ENCODE assay signal across 12 cellular contexts in the genomic region with DNA sequence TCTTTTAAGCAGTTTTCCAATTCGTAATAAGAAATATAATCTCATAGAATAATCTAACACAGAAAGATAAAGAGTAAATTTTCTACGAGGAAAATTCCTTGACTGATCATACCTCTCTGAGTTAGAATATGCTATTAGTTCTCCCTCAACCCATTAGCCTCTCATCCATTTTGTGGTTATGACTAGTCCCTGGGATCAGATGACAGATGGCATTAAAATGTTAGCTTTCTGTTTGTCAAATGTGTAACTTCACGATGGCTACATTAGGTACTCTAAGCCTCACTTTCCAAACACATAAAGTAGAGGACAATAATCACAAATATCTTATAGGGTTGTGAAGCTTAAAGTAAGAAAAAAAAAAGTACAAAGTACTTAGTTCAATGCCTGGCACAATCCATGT.
DNase-seq lines count a peak whose midpoint lies in the region; ATAC-seq, FAIRE-seq and TF ChIP-seq lines count a peak whose summit lies in the region.
"Had no signal": no experiment of that assay in that cellular context is flagged by ENCODE, and none has a peak within 500 bp of the region (broad histone marks: within the 10 kb centered on the region; RNA-seq: fewer than 3 reads in every experiment).

No MANE protein-coding gene starts in this region.

- H3K4me1 ChIP-seq in mammary epithelial cell (ENCODE audit: insufficient read depth, low read length) (no peaks in the 10 kb centered on the region), mucosa of descending colon (ENCODE audit: low read depth) (peaks cover 36% of the 10 kb centered on the region)

- no peak overlapping the region for H3K9ac ChIP-seq in mammary epithelial cell (ENCODE audit: insufficient read depth, low read length)

- DNase-seq in Daoy (ENCODE audit: low read depth) (peak; percentile 67), NCI-H187 treated with DMSO at 0.1 percent for 48 hours (lab: John Stamatoyannopoulos, UW) (peak; percentile 10), mammary epithelial cell (peak; percentile 53), mucosa of descending colon (no peak), endothelial cell (ENCODE audit: low spot score) (no peak), GM20000 (ENCODE audit: low spot score) (no peak), GM12892 (ENCODE audit: insufficient read length) (no peak), NCI-H2029 treated with DMSO at 0.1 percent for 48 hours (lab: John Stamatoyannopoulos, UW) (no peak)
- DNase-seq: NCI-H1105, small intestine had no signal

- CTCF ChIA-PET in mammary epithelial cell (lab: Charles Lee; ENCODE audit: low non-redundant PET), result no interaction called here

- H3K79me2 ChIP-seq in mammary epithelial cell (ENCODE audit: insufficient read depth, low read length), result no peaks in the 10 kb centered on the region

- BruUV-seq in mammary epithelial cell (replicated peaks; lab: Mats Ljungman, UMichigan), result no TSS peak

- peak; percentile 1 for ATAC-seq in mucosa of descending colon

- H3K27me3 ChIP-seq in mammary epithelial cell (ENCODE audit: insufficient read depth, low read length), result no peaks in the 10 kb centered on the region

- H4K20me1 ChIP-seq in mammary epithelial cell (ENCODE audit: insufficient read depth, low read length), result no peaks in the 10 kb centered on the region

- intact Hi-C loops in mammary epithelial cell (cut with micrococcal nuclease) (no loop called here), mucosa of descending colon (cut with DNase I, micrococcal nuclease) (loop anchor here in 1 of 2 donors (10.0 kb wide), 1 partner anchor 73 kb away; no protein-coding TSS in a partner anchor)

- H3K36me3 ChIP-seq in mammary epithelial cell (ENCODE audit: insufficient read depth, low read length) (peaks cover 14% of the 10 kb centered on the region), mucosa of descending colon (ENCODE audit: low read depth) (no peaks in the 10 kb centered on the region)

- 94% methylated on average over 3 of the region's 3 CpGs for WGBS in mammary epithelial cell (ENCODE audit: low coverage, missing lambda C conversion rate)

- no peak overlapping the region for H3K4me3 ChIP-seq in mammary epithelial cell (replicated peaks in 1 of 3; ENCODE audit: insufficient read depth in 1 of 3, low read depth in 2 of 3, low read length in 3 of 3)
- no peak overlapping the region for H3K4me3 ChIP-seq in mucosa of descending colon

- H3K9me3 Mint-ChIP-seq in endothelial cell (ENCODE audit: unreplicated experiment), result no peaks in the 10 kb centered on the region

- no peak overlapping the region for H3K27ac Mint-ChIP-seq in endothelial cell (ENCODE audit: unreplicated experiment)
- H3K27ac Mint-ChIP-seq: activated naive CD8-positive, alpha-beta T cell had no signal

- no peak overlapping the region for H3K27ac ChIP-seq in mammary epithelial cell (ENCODE audit: insufficient read depth, low read depth, low read length)
- H3K27ac ChIP-seq: HL-60 had no signal

- no peak overlapping the region for H2AFZ ChIP-seq in mammary epithelial cell (ENCODE audit: low read depth, low read length)

- H3K4me1 Mint-ChIP-seq in endothelial cell (ENCODE audit: unreplicated experiment), result peaks cover 13% of the 10 kb centered on the region

- dilution Hi-C loops in mammary epithelial cell (cut with HindIII; ENCODE audit: low sequenced_read_pairs), result no loop called here

- in situ Hi-C loops in mammary epithelial cell (cut with MboI; ENCODE audit: low sequenced_read_pairs in 2 of 2), result no loop called here

- TF ChIP-seq POLR2A in GM12892 (IDR thresholded peaks at IDR 0.05; ENCODE audit: low read depth, low read length), result no peak

- FAIRE-seq in GM12892 (lab: Jason Lieb, UNC), result no peak

- no peak overlapping the region for H3K4me2 ChIP-seq in mammary epithelial cell (ENCODE audit: insufficient read depth, low read depth, low read length)

- H3K9me3 ChIP-seq in mammary epithelial cell (replicated peaks; ENCODE audit: insufficient read depth, low read length), result no peaks in the 10 kb centered on the region
- no peaks in the 10 kb centered on the region for H3K9me3 ChIP-seq in mucosa of descending colon

- H3K36me3 Mint-ChIP-seq in endothelial cell (ENCODE audit: low read depth, unreplicated experiment), result peaks cover 11% of the 10 kb centered on the region

- TF ChIP-seq CTCF in mammary epithelial cell (conservative IDR thresholded peaks at IDR 0.05 in 1 of 2, IDR thresholded peaks at IDR 0.05 in 1 of 2; ENCODE audit: extremely low read depth in 1 of 2, insufficient read depth in 1 of 2, low read depth in 1 of 2, low read length in 2 of 2) (no peak), mucosa of descending colon (IDR thresholded peaks at IDR 0.05) (no peak), endothelial cell (IDR thresholded peaks at IDR 0.05; ENCODE audit: unreplicated experiment) (no peak), GM20000 (IDR thresholded peaks at IDR 0.05; ENCODE audit: extremely low read depth, missing control alignments) (no peak)

- H3K4me3 Mint-ChIP-seq in endothelial cell (ENCODE audit: unreplicated experiment), result no peak overlapping the region
- H3K4me3 Mint-ChIP-seq: activated naive CD8-positive, alpha-beta T cell had no signal

- H3K27me3 Mint-ChIP-seq in endothelial cell (ENCODE audit: unreplicated experiment), result peaks cover 1% of the 10 kb centered on the region
- H3K27me3 Mint-ChIP-seq: activated naive CD8-positive, alpha-beta T cell had no signal

Comparison
In these comparisons a context has a peak if more than half of its experiments do, and no peak if none do; other contexts are left out.
1. DNase-seq: peak in Daoy (single experiment), NCI-H187 treated with DMSO at 0.1 percent for 48 hours (single experiment) and mammary epithelial cell (single experiment); none in mucosa of descending colon (0 of 3), endothelial cell (single experiment), GM20000 (single experiment), GM12892 (single experiment) and NCI-H2029 treated with DMSO at 0.1 percent for 48 hours (single experiment).